Comparison of ENCODE assay signal across 9 cellular contexts in genomic region chr3:66220602-66221377, GRCh38. TPM values are rescaled to one million over a fixed set of nuclear protein-coding genes. Genes with fewer than 3 reads are reported as not detected.
DNase-seq lines count a peak whose midpoint lies in the region; ATAC-seq, FAIRE-seq and TF ChIP-seq lines count a peak whose summit lies in the region.
"Had no signal": no experiment of that assay in that cellular context is flagged by ENCODE, and none has a peak within 500 bp of the region (broad histone marks: within the 10 kb centered on the region; RNA-seq: fewer than 3 reads in every experiment).

Gene SLC25A26, plus strand, starts transcription at chr3:66221001. Its CDS starts 94 bp downstream, at chr3:66221095.

- peak within 1 kb of the TSS; percentile 91 for H3K27ac ChIP-seq in keratinocyte (ENCODE audit: control insufficient read depth, insufficient read depth, low read length)

- no peaks in the 10 kb centered on the region for H3K9me3 ChIP-seq in keratinocyte (ENCODE audit: control insufficient read depth, low read depth, low read length)

- H2AFZ ChIP-seq in keratinocyte (ENCODE audit: control insufficient read depth, low read length), result peak within 1 kb of the TSS; percentile 91

- FAIRE-seq in keratinocyte (lab: Jason Lieb, UNC), result peak; percentile 83
- FAIRE-seq: colon had no signal

- TF ChIP-seq CTCF in AG10803 (conservative IDR thresholded peaks at IDR 0.05; ENCODE audit: low read length), result no peak
- TF ChIP-seq CTCF in keratinocyte (optimal IDR thresholded peaks at IDR 0.05 in 1 of 3, IDR thresholded peaks at IDR 0.05 in 1 of 3, conservative IDR thresholded peaks at IDR 0.05 in 1 of 3; ENCODE audit: extremely low read depth in 1 of 3, insufficient read depth in 2 of 3, low read length in 3 of 3), result no peak

- H3K9me1 ChIP-seq in keratinocyte (ENCODE audit: control insufficient read depth, extremely low read depth, insufficient read depth, low read length), result no peaks in the 10 kb centered on the region

- H3K27me3 ChIP-seq in keratinocyte (ENCODE audit: control insufficient read depth, extremely low read depth, insufficient read depth, low read length), result no peaks in the 10 kb centered on the region

- dilution Hi-C loops in keratinocyte (cut with MboI; ENCODE audit: extremely low pct_ligation_motif_present, low sequenced_read_pairs), result no loop called here

- H3K4me1 ChIP-seq in keratinocyte (ENCODE audit: control insufficient read depth, extremely low read depth, insufficient read depth, low read length), result peaks cover 5% of the 10 kb centered on the region

- H3K79me2 ChIP-seq in keratinocyte (ENCODE audit: control insufficient read depth, insufficient read depth, low read length), result peaks cover 15% of the 10 kb centered on the region

- H3K36me3 ChIP-seq in keratinocyte (ENCODE audit: control insufficient read depth in 2 of 2, extremely low read depth in 1 of 2, insufficient read depth in 2 of 2, low read length in 2 of 2), result peaks cover 0 to 3% of the 10 kb centered on the region in 2 experiments

- peak within 1 kb of the TSS; percentile 93 for H3K4me2 ChIP-seq in keratinocyte (ENCODE audit: control insufficient read depth, extremely low read depth, insufficient read depth, low read depth, low read length)

- peak; percentile 99 for ATAC-seq in GM19043 (IDR thresholded peaks at IDR 0.05; ENCODE audit: low read depth, unreplicated experiment)
- ATAC-seq in HG03378 (IDR thresholded peaks at IDR 0.05; ENCODE audit: unreplicated experiment), result peak; percentile 98

- H3K4me3 ChIP-seq in AG10803 (ENCODE audit: low read length) (peak within 1 kb of the TSS; percentile 90), keratinocyte (ENCODE audit: control insufficient read depth in 2 of 3, extremely low read depth in 1 of 3, insufficient read depth in 2 of 3, low read depth in 1 of 3, low read length in 3 of 3) (peak within 1 kb of the TSS; percentile 87 to 92 (median 90))

- no peaks in the 10 kb centered on the region for H4K20me1 ChIP-seq in keratinocyte (ENCODE audit: control insufficient read depth, extremely low read depth, insufficient read depth, low read length)

- DNase-seq in AG10803 (ENCODE audit: low read depth) (peak; percentile 95), NCI-H460 (ENCODE audit: extremely low read depth, low read depth) (peak; percentile 84), cerebellar nuclear complex (lab: John Stamatoyannopoulos, UW) (peak; percentile 45 to 59), keratinocyte (ENCODE audit: low read depth, low spot score) (peak; percentile 69)
- peak; percentile 96 for DNase-seq in activated CD4-positive, CD25-positive, alpha-beta regulatory T cell treated with anti-CD3 and anti-CD28 coated beads, Interleukin-2, amount 50 U/mL, for 72 hours
- peak; percentile 90 to 91 for DNase-seq in stimulated activated CD4-positive, alpha-beta T cell treated with anti-CD3 and anti-CD28 coated beads, Interleukin-15, amount 100 ng/mL, for 1 hour (ENCODE audit: low read depth in 1 of 2, low spot score in 1 of 2)

- H3K9ac ChIP-seq in keratinocyte (ENCODE audit: control insufficient read depth, extremely low read depth, insufficient read depth, low read length), result peak within 1 kb of the TSS; percentile 91

RNA-seq across cellular contexts. Expression of gene SLC25A26, which starts in this region (rescaled TPM):
- total RNA-seq in NCI-H460 (2014; rRNA removed; shearing (Covaris generic)), result 22.4 and 23.1 TPM in 2 replicates
- polyA plus RNA-seq in NCI-H460 (2014; cell fraction: nucleus; rRNA removed), result 17.3 and 20.2 TPM in 2 replicates
- 25.2 to 28.9 TPM (median 25.9 TPM) in 3 replicates for polyA plus RNA-seq in keratinocyte
- 11.5 TPM for polyA plus RNA-seq in keratinocyte (2011; ENCODE audit: low read depth)
- 23.9 and 27.6 TPM in 2 replicates for polyA plus RNA-seq in keratinocyte (2011; cell fraction: cytosol; rRNA removed)
- 14.0 and 19.1 TPM in 2 replicates for polyA plus RNA-seq in keratinocyte (2011; cell fraction: nucleus; rRNA removed)
- polyA plus RNA-seq in keratinocyte (2012; ENCODE audit: low replicate concordance), result 17.0 and 18.3 TPM in 2 replicates
- 8.1 to 19.2 TPM (median 13.9 TPM) in 3 replicates for polyA minus RNA-seq in keratinocyte
- polyA minus RNA-seq in keratinocyte (2011; cell fraction: cytosol; rRNA and poly(A)+ RNA removed), result 9.8 TPM
- 9.6 and 16.5 TPM in 2 replicates for polyA minus RNA-seq in keratinocyte (2011; cell fraction: nucleus; rRNA and poly(A)+ RNA removed)

Comparison
In these comparisons a context has a peak if more than half of its experiments do, and no peak if none do; other contexts are left out.
1. Peak in every context shown above with its lines: DNase-seq, ATAC-seq, H3K4me3 ChIP-seq and H3K27ac ChIP-seq.